ENCODE assay signal across 1 cellular context in genomic region chr18:41266616-41267015, GRCh38.
TF ChIP-seq lines count a peak whose summit lies in the region.

No MANE protein-coding gene starts in this region.

TF ChIP-seq in H1, 55 proteins besides CTCF, POLR2A, EP300 and RAD21 (continued from another document):
- TF ChIP-seq ATF3 (IDR thresholded peaks at IDR 0.05; ENCODE audit: insufficient read depth, low read depth, low read length) = no peak
- no peak for TF ChIP-seq MAX (IDR thresholded peaks at IDR 0.05)
- TF ChIP-seq GABPA (IDR thresholded peaks at IDR 0.05; ENCODE audit: borderline replicate concordance, insufficient read depth, low read length) = no peak
- no peak for TF ChIP-seq BCL11A (IDR thresholded peaks at IDR 0.05; ENCODE audit: low read depth in 2 of 2, low read length in 2 of 2)
- no peak for TF ChIP-seq ATF2 (IDR thresholded peaks at IDR 0.05; ENCODE audit: low read length)
- no peak for TF ChIP-seq RNF2 (IDR thresholded peaks at IDR 0.05; ENCODE audit: borderline replicate concordance, low read depth, low read length, missing control alignments, poor library complexity, severe bottlenecking)
- TF ChIP-seq PHF8 (conservative IDR thresholded peaks at IDR 0.05; ENCODE audit: low read depth, low read length) = no peak
